8 cellular contexts compared by ENCODE assay signal in the genomic region with DNA sequence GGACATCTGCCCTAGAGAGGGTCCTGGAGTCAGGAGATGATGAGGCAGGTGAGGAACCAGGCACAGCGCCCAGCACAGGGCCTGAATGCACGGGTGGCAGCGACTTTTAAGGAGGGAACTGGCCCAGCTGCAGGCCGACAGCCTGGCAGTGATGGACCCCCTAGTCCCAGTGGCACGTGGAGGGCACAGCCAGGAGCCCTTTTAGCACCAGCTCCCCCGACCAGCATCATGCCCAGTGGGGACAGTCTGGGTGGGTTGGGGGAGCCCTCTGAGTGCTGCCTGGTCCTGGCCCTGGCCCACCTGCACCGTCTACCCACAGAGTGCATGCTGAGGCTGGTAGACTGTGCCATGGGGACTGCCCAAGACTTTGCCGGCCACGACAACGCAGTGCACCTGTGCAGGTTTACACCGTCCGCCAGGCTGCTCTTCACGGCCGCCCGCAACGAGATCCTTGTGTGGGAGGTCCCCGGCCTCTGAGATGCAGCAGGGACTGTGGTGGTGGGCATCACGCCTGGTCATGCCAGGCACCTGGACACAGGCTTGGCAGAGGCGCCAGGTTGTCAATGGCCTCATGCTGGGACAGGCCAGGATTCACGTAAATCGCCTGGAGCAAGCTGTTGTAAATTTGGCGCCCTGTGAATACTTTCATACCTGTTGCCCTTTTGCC. TPM values are rescaled to one million over a fixed set of nuclear protein-coding genes. Genes with fewer than 3 reads are reported as not detected.
DNase-seq lines count a peak whose midpoint lies in the region; ATAC-seq and TF ChIP-seq lines count a peak whose summit lies in the region.

No MANE protein-coding gene starts in this region.

- RAD21 ChIA-PET in HCT116 (lab: Charles Lee; ENCODE audit: low non-redundant PET in 1 of 2, low total read pairs in 2 of 2, uncharacterized antibody in 2 of 2, unreplicated experiment in 2 of 2) = no interaction called here

- TF ChIP-seq CTCF in HCT116 (IDR thresholded peaks at IDR 0.05 in 2 of 3, conservative IDR thresholded peaks at IDR 0.05 in 1 of 3; ENCODE audit: borderline replicate concordance in 1 of 3, insufficient read depth in 1 of 3, low read depth in 2 of 3, low read length in 2 of 3) (no peak), RWPE2 (IDR thresholded peaks at IDR 0.05; ENCODE audit: poor library complexity, severe bottlenecking) (no peak)

- no TSS peak for BruUV-seq in HCT116 (replicated peaks; lab: Mats Ljungman, UMichigan)

- 0 out of 2 replicates have a peak, but pooled peaks have one; percentile 1 for ATAC-seq in HCT116
- ATAC-seq in RWPE2 (ENCODE audit: low read depth) = no peak

- H3K4me1 ChIP-seq in HCT116 (ENCODE audit: control insufficient read depth in 1 of 2, insufficient read depth in 2 of 2, low read length in 2 of 2) = peaks cover 0 to 10% of the 10 kb centered on the region in 2 experiments; a peak in 1 of 4 replicates
- H3K4me1 ChIP-seq in RWPE2 (ENCODE audit: insufficient read depth, poor library complexity, severe bottlenecking) = no peaks in the 10 kb centered on the region
- peaks cover 12 to 19% of the 10 kb centered on the region in 2 donors for H3K4me1 ChIP-seq in esophagus (ENCODE audit: control insufficient read depth in 2 of 2, insufficient read depth in 2 of 2, low read length in 1 of 2)

- WGBS in esophagus, 2 donors = 63 to 79% methylated on average over 22 of the region's 22 CpGs

- H4K20me1 ChIP-seq in HCT116 (ENCODE audit: insufficient read depth) = no peaks in the 10 kb centered on the region

- POLR2A ChIA-PET in HCT116 (lab: Charles Lee) = no interaction called here

- peak overlapping the region; percentile 23; the same call in 1 of the 2 replicates for H3K9ac ChIP-seq in HCT116 (ENCODE audit: low read length)

- H3K27me3 ChIP-seq in HCT116 (ENCODE audit: insufficient read depth, low read length) (no peaks in the 10 kb centered on the region), RWPE2 (ENCODE audit: insufficient read depth, poor library complexity, severe bottlenecking) (no peaks in the 10 kb centered on the region), esophagus (ENCODE audit: control insufficient read depth in 1 of 2, insufficient read depth in 2 of 2, low read length in 2 of 2) (no peaks in the 10 kb centered on the region)

- no peaks in the 10 kb centered on the region for H3K9me2 ChIP-seq in HCT116 (ENCODE audit: insufficient read depth)

- TF ChIP-seq RAD21 in HCT116 (IDR thresholded peaks at IDR 0.05; ENCODE audit: low read depth) = no peak

- CTCF ChIA-PET in HCT116 (lab: Charles Lee) = no interaction called here

- H3K36me3 ChIP-seq in HCT116 (ENCODE audit: control insufficient read depth in 1 of 2, insufficient read depth in 2 of 2, low read length in 2 of 2) (no peaks in the 10 kb centered on the region; a peak in 1 of 4 replicates), RWPE2 (ENCODE audit: low read depth) (peaks cover 34% of the 10 kb centered on the region), esophagus (ENCODE audit: control insufficient read depth in 2 of 2, insufficient read depth in 2 of 2, low read length in 1 of 2) (peaks cover 16 to 34% of the 10 kb centered on the region in 2 donors)

- peak overlapping the region; percentile 40 for H3K4me2 ChIP-seq in HCT116 (ENCODE audit: low read length)

- no peak overlapping the region for H2AFZ ChIP-seq in HCT116 (ENCODE audit: low read depth, low read length, poor library complexity, severe bottlenecking)

- peak overlapping the region; percentile 78 for H3K27ac ChIP-seq in HCT116 (ENCODE audit: low read depth, low read length)
- peak overlapping the region; percentile 68 for H3K27ac ChIP-seq in RWPE2 (ENCODE audit: poor library complexity, severe bottlenecking)
- H3K27ac ChIP-seq in esophagus (ENCODE audit: low read depth in 2 of 2, low read length in 1 of 2) = peak overlapping the region; percentile 58 to 70
- H3K27ac ChIP-seq in skin epidermis = peak overlapping the region in 20 of 21 experiments; percentile 5 to 96 (median 90)

- H3K79me2 ChIP-seq in HCT116 (ENCODE audit: insufficient read depth, low read length) = peaks cover 26% of the 10 kb centered on the region

- H3K9me3 ChIP-seq in HCT116 (ENCODE audit: control insufficient read depth in 1 of 2, insufficient read depth in 1 of 2, low read depth in 1 of 2, low read length in 2 of 2) (no peaks in the 10 kb centered on the region), RWPE2 (ENCODE audit: severe bottlenecking) (no peaks in the 10 kb centered on the region), esophagus (ENCODE audit: control insufficient read depth in 2 of 2, insufficient read depth in 1 of 2, low read depth in 1 of 2, low read length in 1 of 2) (no peaks in the 10 kb centered on the region)

- no peak for DNase-seq in HCT116 (ENCODE audit: low read depth, low spot score)
- no peak for DNase-seq in RWPE2 (ENCODE audit: low spot score)
- no peak for DNase-seq in AML-193 (lab: John Stamatoyannopoulos, UW)
- no peak for DNase-seq in NCI-H128 (lab: John Stamatoyannopoulos, UW; ENCODE audit: unreplicated experiment)
- no peak for DNase-seq in DMS153 treated with DMSO at 0.1 percent for 48 hours (lab: John Stamatoyannopoulos, UW; ENCODE audit: unreplicated experiment)
- DNase-seq in medulla oblongata (ENCODE audit: extremely low spot score) = no peak

- no peak for TF ChIP-seq POLR2A in HCT116 (IDR thresholded peaks at IDR 0.05; ENCODE audit: borderline replicate concordance, extremely low read depth, insufficient read depth, insufficient read length)

- intact Hi-C loops in HCT116 (cut with micrococcal nuclease) = no loop called here

- H3K4me3 ChIP-seq in HCT116 (replicated peaks in 1 of 2; ENCODE audit: low read depth in 1 of 2, low read length in 2 of 2) (peak overlapping the region in 1 of 2 experiments; percentile 72; a peak in 2 of 4 replicates), RWPE2 (ENCODE audit: severe bottlenecking) (peak overlapping the region; percentile 72), esophagus (ENCODE audit: low read depth in 1 of 2, low read length in 2 of 2) (no peak overlapping the region), skin epidermis (peak overlapping the region in 5 of 7 experiments; percentile 83 to 98 (median 96))

TF ChIP-seq in HCT116, 20 proteins besides CTCF, POLR2A, EP300 and RAD21 (continues in another document):
- TF ChIP-seq CBX3 (IDR thresholded peaks at IDR 0.05; ENCODE audit: low read depth) (no peak), ZFX (IDR thresholded peaks at IDR 0.05) (no peak), POLR2AphosphoS5 (IDR thresholded peaks at IDR 0.05; ENCODE audit: low read depth, low read length) (no peak), REST (IDR thresholded peaks at IDR 0.05; ENCODE audit: low read depth) (no peak), ZBTB33 (IDR thresholded peaks at IDR 0.05; ENCODE audit: extremely low read depth, insufficient replicate concordance, low read length) (no peak)

RNA-seq across cellular contexts. Expression of gene RHOT2, which starts 0.7 kb away (rescaled TPM):
- 98.5 TPM for total RNA-seq in HCT116 (2021; ENCODE audit: unreplicated experiment)
- polyA plus RNA-seq in HCT116 (2012) = 62.9 and 63.5 TPM in 2 replicates
- 100 to 1,000 TPM in 1 of 2 donors, 10 to 100 TPM in 1; 87.1 to 152 TPM for polyA plus RNA-seq in esophagus

RNA-seq across cellular contexts. Expression of gene RHBDL1, which starts 8.2 kb away (rescaled TPM):
- 12.7 TPM for total RNA-seq in HCT116 (2021; ENCODE audit: unreplicated experiment)
- polyA plus RNA-seq in HCT116 (2012) = 8.9 and 10.5 TPM in 2 replicates
- polyA plus RNA-seq in esophagus = 1 to 10 TPM in 1 of 2 donors, under 1 TPM in 1; 0.49 to 1.7 TPM

RNA-seq across cellular contexts. Expression of gene STUB1, which starts 13.0 kb away (rescaled TPM):
- 111 TPM for total RNA-seq in HCT116 (2021; ENCODE audit: unreplicated experiment)
- polyA plus RNA-seq in HCT116 (2012) = 85.9 and 95.7 TPM in 2 replicates
- 10 to 100 TPM; 58.3 to 95.2 TPM for polyA plus RNA-seq in esophagus

RNA-seq across cellular contexts. Expression of gene JMJD8, which starts 16.9 kb away (rescaled TPM):
- 121 TPM for total RNA-seq in HCT116 (2021; ENCODE audit: unreplicated experiment)
- 96.6 and 97.3 TPM in 2 replicates for polyA plus RNA-seq in HCT116 (2012)
- polyA plus RNA-seq in esophagus = 10 to 100 TPM; 41.0 to 55.4 TPM

RNA-seq across cellular contexts. Expression of gene WDR90, which starts 18.1 kb away (rescaled TPM):
- total RNA-seq in HCT116 (2021; ENCODE audit: unreplicated experiment) = 73.7 TPM
- 45.4 and 47.6 TPM in 2 replicates for polyA plus RNA-seq in HCT116 (2012)
- 10 to 100 TPM; 19.5 to 45.3 TPM for polyA plus RNA-seq in esophagus

Comparison
In these comparisons a context has a peak if more than half of its experiments do, and no peak if none do; other contexts are left out.
1. H3K4me3 ChIP-seq: peak in RWPE2 (single experiment) and skin epidermis (5 of 7); none in esophagus (0 of 2).
2. Peak in every context shown above with its lines, with median percentiles within 50 percentile points of each other: H3K27ac ChIP-seq.